Comparison of ENCODE assay signal across 2 cellular contexts in the genomic region with DNA sequence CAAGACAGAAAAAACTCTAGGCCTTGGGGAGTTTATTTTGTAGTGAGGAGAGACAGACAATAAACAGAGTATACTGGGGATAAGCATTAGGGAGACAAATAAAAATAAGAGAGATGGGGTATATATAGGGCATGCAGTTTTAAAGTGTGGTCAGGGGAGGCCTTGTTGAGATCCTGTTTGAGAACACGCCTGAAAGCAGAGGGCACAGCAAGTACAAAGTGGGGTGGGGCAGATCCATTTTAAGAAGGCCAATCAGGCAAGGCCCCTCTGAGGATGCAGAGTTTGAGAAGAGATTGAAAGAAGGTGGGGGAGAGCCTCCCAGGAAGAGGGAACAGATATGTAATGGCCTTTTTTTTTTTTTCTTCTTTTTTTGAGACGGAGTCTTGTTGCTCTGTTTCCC.
TF ChIP-seq lines count a peak whose summit lies in the region.

No MANE protein-coding gene starts in this region.

TF ChIP-seq in SK-N-SH, 30 proteins besides CTCF, POLR2A, EP300 and RAD21 (continued from another document):
- TF ChIP-seq ZBTB33 (IDR thresholded peaks at IDR 0.05; ENCODE audit: borderline replicate concordance, low read depth): no peak
- no peak for TF ChIP-seq SIN3A (IDR thresholded peaks at IDR 0.05; ENCODE audit: borderline replicate concordance, low read depth, low read length)
- no peak for TF ChIP-seq FOXJ3 (CRISPR knock-in tag; IDR thresholded peaks at IDR 0.05)
- no peak for TF ChIP-seq RCOR1 (IDR thresholded peaks at IDR 0.05; ENCODE audit: low read length)

TF ChIP-seq in SK-N-SH treated with all-trans-retinoic acid at 6 μM for 48 hours, 23 proteins besides CTCF, POLR2A, EP300 and RAD21:
- TF ChIP-seq, protein P1, sequence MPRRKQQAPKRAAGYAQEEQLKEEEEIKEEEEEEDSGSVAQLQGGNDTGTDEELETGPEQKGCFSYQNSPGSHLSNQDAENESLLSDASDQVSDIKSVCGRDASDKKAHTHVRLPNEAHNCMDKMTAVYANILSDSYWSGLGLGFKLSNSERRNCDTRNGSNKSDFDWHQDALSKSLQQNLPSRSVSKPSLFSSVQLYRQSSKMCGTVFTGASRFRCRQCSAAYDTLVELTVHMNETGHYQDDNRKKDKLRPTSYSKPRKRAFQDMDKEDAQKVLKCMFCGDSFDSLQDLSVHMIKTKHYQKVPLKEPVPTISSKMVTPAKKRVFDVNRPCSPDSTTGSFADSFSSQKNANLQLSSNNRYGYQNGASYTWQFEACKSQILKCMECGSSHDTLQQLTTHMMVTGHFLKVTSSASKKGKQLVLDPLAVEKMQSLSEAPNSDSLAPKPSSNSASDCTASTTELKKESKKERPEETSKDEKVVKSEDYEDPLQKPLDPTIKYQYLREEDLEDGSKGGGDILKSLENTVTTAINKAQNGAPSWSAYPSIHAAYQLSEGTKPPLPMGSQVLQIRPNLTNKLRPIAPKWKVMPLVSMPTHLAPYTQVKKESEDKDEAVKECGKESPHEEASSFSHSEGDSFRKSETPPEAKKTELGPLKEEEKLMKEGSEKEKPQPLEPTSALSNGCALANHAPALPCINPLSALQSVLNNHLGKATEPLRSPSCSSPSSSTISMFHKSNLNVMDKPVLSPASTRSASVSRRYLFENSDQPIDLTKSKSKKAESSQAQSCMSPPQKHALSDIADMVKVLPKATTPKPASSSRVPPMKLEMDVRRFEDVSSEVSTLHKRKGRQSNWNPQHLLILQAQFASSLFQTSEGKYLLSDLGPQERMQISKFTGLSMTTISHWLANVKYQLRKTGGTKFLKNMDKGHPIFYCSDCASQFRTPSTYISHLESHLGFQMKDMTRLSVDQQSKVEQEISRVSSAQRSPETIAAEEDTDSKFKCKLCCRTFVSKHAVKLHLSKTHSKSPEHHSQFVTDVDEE (CRISPR knock-in tag; IDR thresholded peaks at IDR 0.05): no peak
- TF ChIP-seq CSRNP3 (CRISPR knock-in tag; IDR thresholded peaks at IDR 0.05) (no peak), RARB (CRISPR knock-in tag; IDR thresholded peaks at IDR 0.05) (no peak)
